10 cellular contexts compared by ENCODE assay signal in genomic region chr22:36326178-36327161, GRCh38.
DNase-seq lines count a peak whose midpoint lies in the region; FAIRE-seq and TF ChIP-seq lines count a peak whose summit lies in the region.
"Had no signal": no experiment of that assay in that cellular context is flagged by ENCODE, and none has a peak within 500 bp of the region (broad histone marks: within the 10 kb centered on the region; RNA-seq: fewer than 3 reads in every experiment).

No MANE protein-coding gene starts in this region.

- FAIRE-seq in bronchial epithelial cell (lab: Jason Lieb, UNC) = peak; percentile 36

- intact Hi-C loops in activated CD4-positive, alpha-beta T cell treated with anti-CD3 and anti-CD28 coated beads, Interleukin-2, amount 10 ng/mL, durations not matched to agents 24 days and 14 days (cut with micrococcal nuclease) = no loop called here
- intact Hi-C loops in tibial artery (cut with DNase I; ENCODE audit: low total_unique reads) = loop anchor here (5.0 kb wide), 1 partner anchor 41 kb away; no protein-coding TSS in a partner anchor

- no peak for DNase-seq in activated CD4-positive, alpha-beta T cell treated with anti-CD3 and anti-CD28 coated beads, Interleukin-2, amount 10 ng/mL, durations not matched to agents 24 days and 14 days
- DNase-seq in activated CD4-positive, alpha-beta T cell treated with anti-CD3 and anti-CD28 coated beads, Interleukin-2, amount 50 U/mL, for 1 hour = no peak
- no peak for DNase-seq in bronchial epithelial cell (ENCODE audit: low read depth)
- peak in 1 of 2 donors; percentile 80 for DNase-seq in tibial artery
- no peak for DNase-seq in activated CD4-positive, CD25-positive, alpha-beta regulatory T cell (lab: John Stamatoyannopoulos, UW)
- DNase-seq in dermis blood vessel endothelial cell = no peak
- no peak for DNase-seq in NCI-H1105 (lab: John Stamatoyannopoulos, UW)
- DNase-seq: SHP77; stimulated activated CD4-positive, alpha-beta T cell treated with anti-CD3 and anti-CD28 coated beads, Interleukin-1b, Interleukin-23, amount 100 ng/mL, for 48 hours had no signal

- H3K27me3 Mint-ChIP-seq in activated CD4-positive, alpha-beta T cell treated with anti-CD3 and anti-CD28 coated beads, Interleukin-2, amount 10 ng/mL, durations not matched to agents 24 days and 14 days = no peaks in the 10 kb centered on the region

- no peaks in the 10 kb centered on the region for H3K9me3 ChIP-seq in muscle layer of duodenum (ENCODE audit: control insufficient read depth in 1 of 2, low read length in 2 of 2)
- H3K9me3 ChIP-seq in tibial artery = no peaks in the 10 kb centered on the region

- peaks cover 70 to 87% of the 10 kb centered on the region in 2 donors for H3K4me1 ChIP-seq in muscle layer of duodenum (ENCODE audit: control insufficient read depth in 1 of 2, insufficient read depth in 2 of 2, low read length in 2 of 2)
- H3K4me1 ChIP-seq in tibial artery = peaks cover 2 to 100% (median 93%) of the 10 kb centered on the region in 4 donors

- peaks cover 50% of the 10 kb centered on the region for H3K4me1 Mint-ChIP-seq in activated CD4-positive, alpha-beta T cell treated with anti-CD3 and anti-CD28 coated beads, Interleukin-2, amount 10 ng/mL, durations not matched to agents 24 days and 14 days

- H3K36me3 Mint-ChIP-seq in activated CD4-positive, alpha-beta T cell treated with anti-CD3 and anti-CD28 coated beads, Interleukin-2, amount 10 ng/mL, durations not matched to agents 24 days and 14 days (ENCODE audit: low read depth) = peaks cover 72% of the 10 kb centered on the region

- H3K27ac ChIP-seq in muscle layer of duodenum (ENCODE audit: low read length) (peak overlapping the region; percentile 97), tibial artery (peak overlapping the region; percentile 95)

- peak overlapping the region; percentile 84 for H3K27ac Mint-ChIP-seq in activated CD4-positive, alpha-beta T cell treated with anti-CD3 and anti-CD28 coated beads, Interleukin-2, amount 10 ng/mL, durations not matched to agents 24 days and 14 days

- no peak for TF ChIP-seq CTCF in bronchial epithelial cell (IDR thresholded peaks at IDR 0.05; ENCODE audit: insufficient read depth, low read length, severe bottlenecking)
- peak in 1 of 2 experiments; percentile 22 for TF ChIP-seq CTCF in tibial artery (IDR thresholded peaks at IDR 0.05)

- H3K27me3 ChIP-seq in bronchial epithelial cell (ENCODE audit: control insufficient read depth, insufficient read depth, low read length) (no peaks in the 10 kb centered on the region), muscle layer of duodenum (ENCODE audit: low read depth, low read length) (no peaks in the 10 kb centered on the region), tibial artery (no peaks in the 10 kb centered on the region)

- H3K36me3 ChIP-seq in bronchial epithelial cell (ENCODE audit: control insufficient read depth, insufficient read depth, low read length) (peaks cover 63% of the 10 kb centered on the region), muscle layer of duodenum (ENCODE audit: control insufficient read depth in 1 of 2, insufficient read depth in 2 of 2, low read length in 2 of 2) (peaks cover 47 to 69% of the 10 kb centered on the region in 2 donors), tibial artery (peaks cover 24 to 50% (median 39%) of the 10 kb centered on the region in 3 donors)

- H3K9me3 Mint-ChIP-seq in activated CD4-positive, alpha-beta T cell treated with anti-CD3 and anti-CD28 coated beads, Interleukin-2, amount 10 ng/mL, durations not matched to agents 24 days and 14 days = no peaks in the 10 kb centered on the region

- H3K4me3 Mint-ChIP-seq in activated CD4-positive, alpha-beta T cell treated with anti-CD3 and anti-CD28 coated beads, Interleukin-2, amount 10 ng/mL, durations not matched to agents 24 days and 14 days = no peak overlapping the region

- H3K4me3 ChIP-seq in bronchial epithelial cell (ENCODE audit: low read depth, low read length) (no peak overlapping the region), muscle layer of duodenum (ENCODE audit: low read depth in 1 of 2, low read length in 2 of 2) (no peak overlapping the region), tibial artery (no peak overlapping the region)
